Comparison of ENCODE assay signal across 8 cellular contexts in genomic region chr12:104877107-104877705, GRCh38.
DNase-seq lines count a peak whose midpoint lies in the region; ATAC-seq and TF ChIP-seq lines count a peak whose summit lies in the region.

No MANE protein-coding gene starts in this region.

- BruUV-seq in Calu3 (replicated peaks; lab: Mats Ljungman, UMichigan) (no TSS peak), MCF 10A (replicated peaks; lab: Mats Ljungman, UMichigan) (no TSS peak)

- intact Hi-C loops in Calu3 (cut with micrococcal nuclease; ENCODE audit: unreplicated experiment), result loop anchor here (1.0 to 10.0 kb wide), 3 partner anchors 192 to 676 kb away; no protein-coding TSS in a partner anchor
- intact Hi-C loops in MCF 10A (cut with micrococcal nuclease), result loop anchor here (1.0 to 2.0 kb wide), 4 partner anchors 176 to 676 kb away; partner anchors contain the start of gene CHST11

- no peak overlapping the region for H3K4me3 Mint-ChIP-seq in Calu3 (ENCODE audit: low read depth, unreplicated experiment)
- H3K4me3 Mint-ChIP-seq in MCF 10A (ENCODE audit: unreplicated experiment), result no peak overlapping the region

- CTCF ChIA-PET in Calu3 (lab: Charles Lee) (interaction anchor here (2.5 kb wide), 1 partner anchor 495 kb away, joined by 8 read pairs; no protein-coding TSS in a partner anchor), RWPE1 (lab: Yijun Ruan, JAX) (interaction anchor here (0.6 to 4.1 kb wide), 4 partner anchors 37 to 497 kb away, joined by 3 to 14 read pairs (median 4); no protein-coding TSS in a partner anchor), MCF 10A (lab: Yijun Ruan, JAX) (interaction anchor here (0.6 to 2.1 kb wide), 17 partner anchors 12 to 739 kb away, joined by 3 to 34 read pairs (median 3); partner anchors contain the start of gene NFYB)

- H3K27me3 Mint-ChIP-seq in Calu3 (ENCODE audit: unreplicated experiment) (no peaks in the 10 kb centered on the region), MCF 10A (ENCODE audit: insufficient read depth, unreplicated experiment) (no peaks in the 10 kb centered on the region)

- no peak for ATAC-seq in GM21390 (IDR thresholded peaks at IDR 0.05; ENCODE audit: unreplicated experiment)
- ATAC-seq in GM18861 (IDR thresholded peaks at IDR 0.05; ENCODE audit: unreplicated experiment), result no peak

- no peaks in the 10 kb centered on the region for H3K9me3 Mint-ChIP-seq in Calu3 (ENCODE audit: low read depth, unreplicated experiment)
- H3K9me3 Mint-ChIP-seq in MCF 10A (ENCODE audit: unreplicated experiment), result peaks cover 16% of the 10 kb centered on the region

- peak; percentile 17 for TF ChIP-seq CTCF in Calu3 (IDR thresholded peaks at IDR 0.05; ENCODE audit: unreplicated experiment)
- TF ChIP-seq CTCF in RWPE1 (conservative IDR thresholded peaks at IDR 0.05; ENCODE audit: low read depth), result peak; percentile 78
- peak; percentile 54 for TF ChIP-seq CTCF in MCF 10A (IDR thresholded peaks at IDR 0.05; ENCODE audit: unreplicated experiment)

- H3K36me3 Mint-ChIP-seq in Calu3 (ENCODE audit: insufficient read depth, unreplicated experiment) (no peaks in the 10 kb centered on the region), MCF 10A (ENCODE audit: insufficient read depth, unreplicated experiment) (no peaks in the 10 kb centered on the region)

- POLR2A ChIA-PET in RWPE1 (lab: Yijun Ruan, JAX; ENCODE audit: low non-redundant PET), result no interaction called here
- POLR2A ChIA-PET in MCF 10A (lab: Yijun Ruan, JAX), result interaction anchor here (0.7 to 1.1 kb wide), 3 partner anchors 418 to 593 kb away, joined by 3 to 6 read pairs (median 4); no protein-coding TSS in a partner anchor

- H3K27ac Mint-ChIP-seq in Calu3 (ENCODE audit: unreplicated experiment) (no peak overlapping the region), MCF 10A (ENCODE audit: low read depth, unreplicated experiment) (no peak overlapping the region)

- H3K4me1 Mint-ChIP-seq in Calu3 (ENCODE audit: low read depth, unreplicated experiment) (no peaks in the 10 kb centered on the region), MCF 10A (ENCODE audit: insufficient read depth, unreplicated experiment) (no peaks in the 10 kb centered on the region)

- DNase-seq in Calu3 (peak; percentile 46), HT-29 (ENCODE audit: low spot score) (peak; percentile 40), RWPE1 (ENCODE audit: low spot score) (peak; percentile 43), MCF 10A (ENCODE audit: unreplicated experiment) (peak; percentile 40), kidney glomerular epithelial cell (lab: John Stamatoyannopoulos, UW) (peak; percentile 6), substantia nigra (lab: John Stamatoyannopoulos, UW) (peak in 26 of 49 donors; percentile 0 to 34 (median 8))

- H3K27ac ChIP-seq in RWPE1 (no peak overlapping the region), substantia nigra (ENCODE audit: low read depth, low read length, poor library complexity, severe bottlenecking) (no peak overlapping the region)

Comparison
In these comparisons a context has a peak if more than half of its experiments do, and no peak if none do; other contexts are left out.
1. CTCF ChIP-seq: peak in every context shown above with its lines; median percentile 78 in RWPE1; 54 in MCF 10A; 17 in Calu3.